Comparison of ENCODE assay signal across 23 cellular contexts in genomic region chr14:66972469-66972868, GRCh38.
"Had no signal": no experiment of that assay in that cellular context is flagged by ENCODE, and none has a peak within 500 bp of the region (broad histone marks: within the 10 kb centered on the region; RNA-seq: fewer than 3 reads in every experiment).

No MANE protein-coding gene starts in this region.

- H3K9me3 ChIP-seq: Peyer's patch, SJCRH30 had no signal

- DNase-seq: KBM-7; MV-4-11; NCI-H1048; NCI-H1105; NCI-H1417; NCI-H1436 treated with DMSO at 0.1 percent for 48 hours; NCI-H1694; NCI-H187 treated with DMSO at 0.1 percent for 48 hours; NCI-H2029 treated with DMSO at 0.1 percent for 48 hours; NCI-H2171 treated with DMSO at 0.1 percent for 48 hours; NCI-H226; NCI-H446; NCI-H510A; NCI-H524 treated with DMSO at 0.1 percent for 48 hours; NCI-H69; NCI-H774; NK-92 treated with Interleukin-12 subunit alpha and Interleukin-12 subunit beta, amount 100 ng/mL, for 24 hours; OCI-M1; PC-9; Peyer's patch; SHP77 treated with DMSO at 0.1 percent for 48 hours; SJCRH30 had no signal

- H3K4me3 ChIP-seq: PC-9, Peyer's patch, SJCRH30 had no signal

- H3K27ac ChIP-seq: HL-60, PC-9, Peyer's patch, SJCRH30 had no signal

- H3K36me3 ChIP-seq: Peyer's patch had no signal

- H3K4me1 ChIP-seq: Peyer's patch, SJCRH30 had no signal
